In the genomic region with DNA sequence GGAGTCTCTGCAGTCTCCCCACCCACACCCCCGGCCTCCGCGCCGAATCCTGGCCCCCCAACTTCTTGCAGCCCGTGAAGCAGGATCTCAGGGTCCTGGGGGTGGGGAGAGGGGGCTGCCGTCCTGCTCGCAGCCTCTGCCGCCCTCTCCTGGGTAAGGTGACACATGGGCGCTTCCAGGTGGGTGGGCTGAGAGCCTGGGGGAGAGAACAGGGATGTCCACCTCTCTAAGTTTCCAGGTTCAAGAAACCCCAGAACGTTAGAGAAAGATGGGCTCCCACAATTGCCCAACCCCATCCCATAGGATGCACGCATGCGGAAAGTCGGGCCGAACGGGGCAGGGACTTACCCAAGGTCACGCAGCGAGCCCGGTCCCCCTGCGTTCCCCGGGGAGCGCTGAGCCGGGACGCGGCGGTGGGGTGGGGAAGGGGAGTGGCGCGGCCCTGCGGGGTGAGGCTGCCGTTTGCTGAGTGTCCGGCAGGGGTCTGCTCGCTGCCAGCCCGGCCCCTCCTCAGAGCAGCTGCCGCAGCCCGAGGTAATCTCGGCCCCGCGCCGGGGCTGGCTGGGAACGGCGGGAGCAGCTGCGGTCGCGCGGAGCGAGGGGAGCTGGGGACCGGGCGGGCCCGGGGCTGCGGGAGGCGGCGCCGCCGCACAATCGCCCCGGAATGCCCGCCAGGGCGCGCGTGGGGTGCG, we compare ENCODE assay signal across 8 cellular contexts. TPM values are rescaled to one million over a fixed set of nuclear protein-coding genes. Genes with fewer than 3 reads are reported as not detected.
DNase-seq lines count a peak whose midpoint lies in the region; ATAC-seq and TF ChIP-seq lines count a peak whose summit lies in the region.

No MANE protein-coding gene starts in this region.

- POLR2A ChIA-PET in naive thymus-derived CD8-positive, alpha-beta T cell (lab: Charles Lee), result interaction anchor here (0.6 to 3.4 kb wide), 11 partner anchors 25 to 1067 kb away, joined by 3 to 26 read pairs (median 3); partner anchors contain the start of genes FAU, MALAT1, MRPL49 and SYVN1

- H2AFZ ChIP-seq in OCI-LY1 (ENCODE audit: low read length), result no peak overlapping the region

- H3K27me3 ChIP-seq in HL-60 (ENCODE audit: insufficient read depth, poor library complexity, severe bottlenecking), result no peaks in the 10 kb centered on the region
- H3K27me3 ChIP-seq in OCI-LY1 (ENCODE audit: insufficient read depth, low read length), result no peaks in the 10 kb centered on the region
- no peaks in the 10 kb centered on the region for H3K27me3 ChIP-seq in esophagus muscularis mucosa
- no peaks in the 10 kb centered on the region for H3K27me3 ChIP-seq in thyroid gland

- H3K4me3 ChIP-seq in HL-60 (replicated peaks; ENCODE audit: insufficient read depth, low read length) (peak overlapping the region; percentile 97), OCI-LY1 (ENCODE audit: low read depth, low read length, poor library complexity, severe bottlenecking) (peak overlapping the region; percentile 97), esophagus muscularis mucosa (peak overlapping the region; percentile 81 to 91 (median 87)), thyroid gland (replicated peaks in 1 of 3) (peak overlapping the region; percentile 22 to 84 (median 83))

- 0% methylated on average over 3 of the region's 60 CpGs for WGBS in esophagus muscularis mucosa
- WGBS in thyroid gland, 2 donors, result 0 to 2% methylated on average over 3 to 31 of the region's 60 CpGs

- peak overlapping the region; percentile 75 to 92 (median 86) for H3K27ac Mint-ChIP-seq in naive thymus-derived CD8-positive, alpha-beta T cell

- no peaks in the 10 kb centered on the region for H3K9me2 ChIP-seq in OCI-LY1 (ENCODE audit: low read depth, low read length)

- no peaks in the 10 kb centered on the region for H3K9me3 Mint-ChIP-seq in naive thymus-derived CD8-positive, alpha-beta T cell

- ATAC-seq in naive thymus-derived CD8-positive, alpha-beta T cell, result peak; percentile 75 to 82

- H3K4me1 Mint-ChIP-seq in naive thymus-derived CD8-positive, alpha-beta T cell, result peaks cover 9 to 34% (median 27%) of the 10 kb centered on the region in 4 donors

- H3K9me3 ChIP-seq in OCI-LY1 (ENCODE audit: low read length) (no peaks in the 10 kb centered on the region), esophagus muscularis mucosa (no peaks in the 10 kb centered on the region), thyroid gland (no peaks in the 10 kb centered on the region)

- no peaks in the 10 kb centered on the region for H4K20me1 ChIP-seq in OCI-LY1 (ENCODE audit: insufficient read depth, low read length)

- intact Hi-C loops in esophagus muscularis mucosa (cut with DNase I), result loop anchor here (5.0 kb wide), 1 partner anchor 49 kb away; the partner anchor contains the start of gene SYVN1
- intact Hi-C loops in thyroid gland (cut with DNase I), result loop anchor here (5.0 kb wide), 2 partner anchors 49 to 69 kb away; partner anchors contain the start of genes SYVN1 and TM7SF2

- TF ChIP-seq CTCF in HL-60 (IDR thresholded peaks at IDR 0.05; ENCODE audit: insufficient read depth, low read length) (peak; percentile 1), OCI-LY1 (IDR thresholded peaks at IDR 0.05; ENCODE audit: low read length) (peak; percentile 86), esophagus muscularis mucosa (IDR thresholded peaks at IDR 0.05) (peak in 2 of 3 experiments; percentile 22 to 55), thyroid gland (IDR thresholded peaks at IDR 0.05) (peak in 5 of 6 experiments; percentile 20 to 62 (median 43))

- H3K36me3 Mint-ChIP-seq in naive thymus-derived CD8-positive, alpha-beta T cell, result peaks cover 0 to 10% (median 0%) of the 10 kb centered on the region in 3 donors

- H3K4me3 Mint-ChIP-seq in naive thymus-derived CD8-positive, alpha-beta T cell, result peak overlapping the region; percentile 85 to 96 (median 89)

- TF ChIP-seq EP300 in esophagus muscularis mucosa (IDR thresholded peaks at IDR 0.05), result no peak

- no peaks in the 10 kb centered on the region for H3K79me2 ChIP-seq in OCI-LY1 (ENCODE audit: insufficient read depth, low read length)

- DNase-seq in AG20443 (ENCODE audit: low spot score) (peak; percentile 86), GM19238 (ENCODE audit: insufficient read length, low spot score) (peak; percentile 82), HL-60 (ENCODE audit: low read depth in 1 of 2, low spot score in 1 of 2) (peak; percentile 58 to 64), esophagus muscularis mucosa (ENCODE audit: extremely low spot score) (no peak), thyroid gland (peak; percentile 67 to 69)
- DNase-seq in activated T-cell treated with anti-CD3 and anti-CD28 coated beads, Interleukin-2, amount 50 U/mL, for 1 hour, result peak; percentile 70
- DNase-seq in naive thymus-derived CD8-positive, alpha-beta T cell, result peak; percentile 36 to 77 (median 55)

- no peaks in the 10 kb centered on the region for H3F3A ChIP-seq in OCI-LY1 (ENCODE audit: insufficient read depth, low read length)

- H3K27ac ChIP-seq in HL-60 (replicated peaks), result no peak overlapping the region
- peak overlapping the region; percentile 51 for H3K27ac ChIP-seq in OCI-LY1 (ENCODE audit: low read depth, low read length, poor library complexity, severe bottlenecking)
- H3K27ac ChIP-seq in esophagus muscularis mucosa (replicated peaks in 1 of 4), result peak overlapping the region; percentile 85 to 97 (median 91)
- peak overlapping the region; percentile 74 to 99 (median 92) for H3K27ac ChIP-seq in thyroid gland

- H3K4me1 ChIP-seq in OCI-LY1 (ENCODE audit: insufficient read depth, low read length, severe bottlenecking) (peaks cover 31% of the 10 kb centered on the region), esophagus muscularis mucosa (peaks cover 19 to 41% (median 34%) of the 10 kb centered on the region in 4 donors), thyroid gland (peaks cover 30 to 39% of the 10 kb centered on the region in 2 donors)

- peak overlapping the region; percentile 97 for H3K9ac ChIP-seq in OCI-LY1 (ENCODE audit: low read length)

- H3K27me3 Mint-ChIP-seq in naive thymus-derived CD8-positive, alpha-beta T cell, result no peaks in the 10 kb centered on the region

- H3K36me3 ChIP-seq in OCI-LY1 (ENCODE audit: insufficient read depth, low read length) (peaks cover 5% of the 10 kb centered on the region; the same call in 1 of the 2 replicates), esophagus muscularis mucosa (peaks cover 0 to 22% (median 15%) of the 10 kb centered on the region in 4 donors), thyroid gland (peaks cover 4% of the 10 kb centered on the region in 2 donors)

- TF ChIP-seq POLR2A in esophagus muscularis mucosa (IDR thresholded peaks at IDR 0.05; ENCODE audit: low read depth), result no peak
- peak in 1 of 2 donors; percentile 47 for TF ChIP-seq POLR2A in thyroid gland (IDR thresholded peaks at IDR 0.05)

- peak overlapping the region; percentile 92 for H3K4me2 ChIP-seq in OCI-LY1 (ENCODE audit: low read length)

RNA-seq across cellular contexts. Expression of gene CAPN1, which starts 0.7 kb away (rescaled TPM):
- total RNA-seq in esophagus muscularis mucosa (100 to 1,000 TPM in 3 of 4 donors, 10 to 100 TPM in 1; 95.9 to 246 (median 167) TPM), thyroid gland (100 to 1,000 TPM; 265 to 519 (median 340) TPM)
- 100 to 1,000 TPM in 1 of 2 experiments, 10 to 100 TPM in 1; 99.5 to 106 TPM for total RNA-seq in naive thymus-derived CD8-positive, alpha-beta T cell
- polyA plus RNA-seq in naive thymus-derived CD8-positive, alpha-beta T cell, result 10 to 100 TPM; 75.6 to 79.2 (median 78.9) TPM

RNA-seq across cellular contexts. Expression of gene SPDYC, which starts 11.0 kb away (rescaled TPM):
- total RNA-seq in esophagus muscularis mucosa (not detected), thyroid gland (not detected)
- total RNA-seq in naive thymus-derived CD8-positive, alpha-beta T cell, result not detected
- polyA plus RNA-seq in naive thymus-derived CD8-positive, alpha-beta T cell, result not detected

RNA-seq across cellular contexts. Expression of gene SYVN1, which starts 46.7 kb away (rescaled TPM):
- total RNA-seq in esophagus muscularis mucosa, result 10 to 100 TPM; 24.1 to 39.5 (median 27.5) TPM
- total RNA-seq in naive thymus-derived CD8-positive, alpha-beta T cell, result 10 to 100 TPM; 61.9 to 65.2 TPM
- 10 to 100 TPM in 1 of 3 donors, 1 to 10 TPM in 2; 7.9 to 10.6 (median 8.2) TPM for polyA plus RNA-seq in naive thymus-derived CD8-positive, alpha-beta T cell
- total RNA-seq in thyroid gland, result 100 to 1,000 TPM in 1 of 4 donors, 10 to 100 TPM in 3; 28.8 to 103 (median 69.7) TPM

RNA-seq across cellular contexts. Expression of gene MRPL49, which starts 58.9 kb away (rescaled TPM):
- total RNA-seq in esophagus muscularis mucosa (100 to 1,000 TPM in 2 of 4 donors, 10 to 100 TPM in 2; 76.2 to 113 (median 91.5) TPM), thyroid gland (100 to 1,000 TPM in 2 of 4 donors, 10 to 100 TPM in 2; 70.9 to 112 (median 91.6) TPM)
- 10 to 100 TPM; 76.0 to 76.2 TPM for total RNA-seq in naive thymus-derived CD8-positive, alpha-beta T cell
- 10 to 100 TPM; 78.9 to 96.9 (median 90.1) TPM for polyA plus RNA-seq in naive thymus-derived CD8-positive, alpha-beta T cell

RNA-seq across cellular contexts. Expression of gene FAU, which starts 59.1 kb away (rescaled TPM):
- total RNA-seq in esophagus muscularis mucosa (1,000 to 10,000 TPM in 1 of 4 donors, 100 to 1,000 TPM in 3; 465 to 1,081 (median 716) TPM), thyroid gland (1,000 to 10,000 TPM in 1 of 4 donors, 100 to 1,000 TPM in 3; 524 to 2,189 (median 600) TPM)
- 1,000 to 10,000 TPM; 1,487 to 1,501 TPM for total RNA-seq in naive thymus-derived CD8-positive, alpha-beta T cell
- 1,000 to 10,000 TPM; 1,097 to 1,366 (median 1,350) TPM for polyA plus RNA-seq in naive thymus-derived CD8-positive, alpha-beta T cell

Comparison
In these comparisons a context has a peak if more than half of its experiments do, and no peak if none do; other contexts are left out.
1. CTCF ChIP-seq: peak in every context shown above with its lines; median percentile 86 in OCI-LY1; 43 in thyroid gland; 38 in esophagus muscularis mucosa; 1 in HL-60.